ENCODE assay signal across 9 cellular contexts in the genomic region with DNA sequence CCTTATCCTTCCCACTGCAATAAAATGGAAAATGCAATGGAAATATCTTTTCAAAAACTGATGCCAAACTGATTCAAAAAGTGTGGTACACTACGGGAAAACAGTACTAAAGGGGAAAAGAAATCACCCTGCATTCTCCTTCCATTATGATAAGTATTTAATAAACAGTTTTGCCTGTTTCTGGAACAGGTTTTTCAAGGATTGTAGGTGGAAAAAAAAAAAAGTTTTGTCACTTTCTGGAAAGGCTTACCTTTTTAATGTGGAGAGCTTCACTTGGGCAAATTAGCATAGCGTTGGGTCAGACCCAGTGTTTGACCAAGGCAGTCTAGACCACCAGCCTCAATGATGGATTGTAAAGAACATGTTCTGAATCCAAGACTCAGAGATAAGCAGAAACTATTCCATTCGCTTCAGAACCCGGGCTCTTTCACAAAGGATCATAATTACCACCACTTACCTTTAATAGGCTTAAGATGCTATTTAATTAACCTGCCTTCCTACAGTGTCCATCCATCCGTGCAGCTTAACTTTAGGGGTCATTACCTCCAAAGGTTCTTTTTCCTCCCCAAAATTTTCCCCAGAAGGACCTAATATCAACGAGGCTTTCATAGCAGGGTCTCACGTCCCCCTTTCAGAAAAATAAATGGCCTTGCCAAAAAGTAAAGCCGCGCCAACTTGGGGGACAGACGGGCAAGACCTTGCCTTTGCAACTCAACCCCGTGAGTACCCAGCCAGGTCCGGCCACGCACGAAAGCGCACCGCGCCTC. TPM values are rescaled to one million over a fixed set of nuclear protein-coding genes. Genes with fewer than 3 reads are reported as not detected.
DNase-seq lines count a peak whose midpoint lies in the region; ATAC-seq, FAIRE-seq and TF ChIP-seq lines count a peak whose summit lies in the region.
"Had no signal": no experiment of that assay in that cellular context is flagged by ENCODE, and none has a peak within 500 bp of the region (broad histone marks: within the 10 kb centered on the region; RNA-seq: fewer than 3 reads in every experiment).

No MANE protein-coding gene starts in this region.

- CTCF ChIA-PET in T-cell (lab: Charles Lee), result no interaction called here

- peaks cover 5 to 28% (median 17%) of the 10 kb centered on the region in 6 donors for H3K4me1 ChIP-seq in spleen

- POLR2A ChIA-PET in T-cell (lab: Charles Lee), result interaction anchor here in 1 of 2 donors (0.7 kb wide), 1 partner anchor 682 kb away, joined by 3 read pairs; no protein-coding TSS in a partner anchor

- TF ChIP-seq POLR2A in spleen (IDR thresholded peaks at IDR 0.05), result no peak

- no peaks in the 10 kb centered on the region for H3K9me3 Mint-ChIP-seq in T-cell

- FAIRE-seq in RCC 7860 (lab: Jason Lieb, UNC), result no peak
- FAIRE-seq: A204.1 had no signal

- H3K36me3 Mint-ChIP-seq in T-cell, result no peaks in the 10 kb centered on the region

- H3K4me1 Mint-ChIP-seq in T-cell, result peaks cover 10 to 19% (median 18%) of the 10 kb centered on the region in 3 donors

- ATAC-seq in T-cell (replicated peaks in 1 of 4), result no peak

- peak overlapping the region; percentile 79 to 91 (median 80) for H3K4me3 Mint-ChIP-seq in T-cell

- peaks cover 0 to 17% (median 0%) of the 10 kb centered on the region in 7 donors for H3K27me3 ChIP-seq in spleen (replicated peaks in 1 of 7)

- no peaks in the 10 kb centered on the region for H3K9me3 ChIP-seq in spleen

- intact Hi-C loops in spleen (cut with DNase I; ENCODE audit: low total_unique reads), result no loop called here

- H3K36me3 ChIP-seq in spleen, result no peaks in the 10 kb centered on the region

- no peak overlapping the region for H3K27ac ChIP-seq in spleen

- H3K27ac Mint-ChIP-seq in T-cell, result no peak overlapping the region

- TF ChIP-seq CTCF in spleen (IDR thresholded peaks at IDR 0.05 in 8 of 11, conservative IDR thresholded peaks at IDR 0.05 in 3 of 11), result no peak

- H3K27me3 Mint-ChIP-seq in T-cell, result peaks cover 3 to 5% of the 10 kb centered on the region in 2 donors

- H3K4me3 ChIP-seq in spleen, result peak overlapping the region; percentile 61 to 95 (median 77)

- DNase-seq in DMS79 treated with DMSO at 0.1 percent for 48 hours (lab: John Stamatoyannopoulos, UW) (peak; percentile 61), DMS79 (lab: John Stamatoyannopoulos, UW) (no peak), T-cell (no peak), glomerular visceral epithelial cell (ENCODE audit: extremely low spot score) (peak; percentile 57), spleen (no peak), RCC 7860 (ENCODE audit: low spot score) (no peak), NCI-H1930 (lab: John Stamatoyannopoulos, UW) (no peak), NCI-H2196 (lab: John Stamatoyannopoulos, UW; ENCODE audit: unreplicated experiment) (no peak)

- 19 to 24% (median 21%) methylated on average over 15 to 17 of the region's 17 CpGs for WGBS in spleen, 5 donors

RNA-seq across cellular contexts. Expression of gene DCBLD2, which starts 1.0 kb away (rescaled TPM):
- total RNA-seq in T-cell, result 1 to 10 TPM; 2.3 to 3.0 (median 2.8) TPM
- total RNA-seq in spleen, result 10 to 100 TPM in 1 of 7 donors, 1 to 10 TPM in 6; 3.1 to 10.4 (median 4.6) TPM
- polyA plus RNA-seq in spleen, result 1 to 10 TPM in 1 of 3 donors, under 1 TPM in 2; 0.91 to 1.1 (median 0.99) TPM

Comparison
In these comparisons a context has a peak if more than half of its experiments do, and no peak if none do; other contexts are left out.
1. DNase-seq: peak in DMS79 treated with DMSO at 0.1 percent for 48 hours (single experiment) and glomerular visceral epithelial cell (single experiment); none in DMS79 (single experiment), T-cell (0 of 34), spleen (single experiment), RCC 7860 (single experiment), NCI-H1930 (0 of 2) and NCI-H2196 (single experiment).